Comparison of ENCODE assay signal across 1 cellular context in the genomic region with DNA sequence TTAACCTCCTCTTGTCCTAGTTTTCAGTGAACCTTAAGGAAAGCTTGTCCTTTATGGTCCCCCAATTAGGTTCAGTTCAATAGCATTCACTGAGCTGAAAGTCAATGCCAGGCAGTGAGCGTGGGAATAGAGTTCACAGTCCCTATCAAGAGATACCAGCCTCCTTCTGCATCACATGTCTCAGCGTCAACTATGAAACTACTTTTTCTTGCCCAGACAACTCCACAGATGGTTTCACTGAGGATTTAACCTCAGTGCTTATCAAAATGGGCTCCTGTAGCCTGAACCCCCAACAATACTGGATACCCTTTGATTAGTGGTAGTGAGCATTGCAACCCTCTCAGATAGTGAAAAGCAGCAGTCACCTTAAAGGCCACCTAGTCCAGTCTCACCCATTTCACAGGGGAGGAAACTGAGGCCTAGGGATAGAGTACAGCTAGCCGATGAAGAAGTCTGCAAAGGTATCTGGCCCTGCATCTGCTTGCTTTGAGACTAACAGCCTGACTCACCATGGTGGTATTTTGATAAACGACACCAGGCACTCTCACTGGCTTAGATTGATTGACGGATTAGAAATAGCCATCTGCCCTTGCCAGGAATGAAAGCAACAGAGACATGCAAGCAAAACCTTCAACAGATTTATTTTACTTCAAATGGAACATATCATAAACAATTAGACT.
TF ChIP-seq lines count a peak whose summit lies in the region.

No MANE protein-coding gene starts in this region.

TF ChIP-seq in K562, 482 proteins besides CTCF, POLR2A, EP300 and RAD21 (continued from another document):
- TF ChIP-seq ZNF184 (CRISPR knock-in tag; IDR thresholded peaks at IDR 0.05) (peak; percentile 88), SMARCA4 (IDR thresholded peaks at IDR 0.05) (peak; percentile 66), CXXC5 (CRISPR knock-in tag; IDR thresholded peaks at IDR 0.05) (no peak), SIX5 (IDR thresholded peaks at IDR 0.05; ENCODE audit: borderline replicate concordance in 1 of 2, insufficient read depth in 1 of 2, low read depth in 1 of 2, low read length in 2 of 2) (no peak), HOXB6 (CRISPR knock-in tag; IDR thresholded peaks at IDR 0.05; ENCODE audit: borderline replicate concordance) (no peak), DACH1 (IDR thresholded peaks at IDR 0.05; ENCODE audit: partially characterized antibody) (peak; percentile 28), TEAD4 (IDR thresholded peaks at IDR 0.05; ENCODE audit: low read length) (peak; percentile 79), TEAD4 (CRISPR knock-in tag; IDR thresholded peaks at IDR 0.05; ENCODE audit: borderline replicate concordance) (no peak), GTF2F1 (IDR thresholded peaks at IDR 0.05; ENCODE audit: low read depth, low read length) (no peak), SMARCA5 (IDR thresholded peaks at IDR 0.05) (peak; percentile 69), THRAP3 (IDR thresholded peaks at IDR 0.05; ENCODE audit: borderline replicate concordance) (no peak), KDM1A (IDR thresholded peaks at IDR 0.05) (peak; percentile 90 to 94), RBM25 (IDR thresholded peaks at IDR 0.05; ENCODE audit: low read depth, low read length, severe bottlenecking) (peak; percentile 95), ZNF384 (IDR thresholded peaks at IDR 0.05; ENCODE audit: low read depth, low read length) (no peak), PTBP1 (IDR thresholded peaks at IDR 0.05; ENCODE audit: low read depth, low read length) (peak; percentile 90; the same call in 1 of the 2 replicates), CBFA2T2 (conservative IDR thresholded peaks at IDR 0.05) (peak; percentile 58; the same call in 1 of the 2 replicates), NCOR1 (IDR thresholded peaks at IDR 0.05) (peak; percentile 28; the same call in 1 of the 2 replicates), HCFC1 (IDR thresholded peaks at IDR 0.05; ENCODE audit: low read depth, low read length) (no peak), CHD4 (IDR thresholded peaks at IDR 0.05; ENCODE audit: insufficient read depth, insufficient replicate concordance, low read depth, low read length, poor library complexity, severe bottlenecking) (peak; percentile 35), RCOR1 (IDR thresholded peaks at IDR 0.05; ENCODE audit: borderline replicate concordance in 1 of 2, low read depth in 2 of 2, low read length in 2 of 2) (peak in 1 of 2 experiments; percentile 72; a peak in 1 of 4 replicates), TAL1 (IDR thresholded peaks at IDR 0.05) (peak; percentile 38)
- TF ChIP-seq, protein P1, sequence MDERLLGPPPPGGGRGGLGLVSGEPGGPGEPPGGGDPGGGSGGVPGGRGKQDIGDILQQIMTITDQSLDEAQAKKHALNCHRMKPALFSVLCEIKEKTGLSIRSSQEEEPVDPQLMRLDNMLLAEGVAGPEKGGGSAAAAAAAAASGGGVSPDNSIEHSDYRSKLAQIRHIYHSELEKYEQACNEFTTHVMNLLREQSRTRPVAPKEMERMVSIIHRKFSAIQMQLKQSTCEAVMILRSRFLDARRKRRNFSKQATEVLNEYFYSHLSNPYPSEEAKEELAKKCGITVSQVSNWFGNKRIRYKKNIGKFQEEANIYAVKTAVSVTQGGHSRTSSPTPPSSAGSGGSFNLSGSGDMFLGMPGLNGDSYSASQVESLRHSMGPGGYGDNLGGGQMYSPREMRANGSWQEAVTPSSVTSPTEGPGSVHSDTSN (CRISPR knock-in tag; IDR thresholded peaks at IDR 0.05; ENCODE audit: low read depth), result no peak
- TF ChIP-seq, protein P1 (tag; conservative IDR thresholded peaks at IDR 0.05; ENCODE audit: low read depth), result peak; percentile 42; the same call in 1 of the 2 replicates
- TF ChIP-seq, protein P2, sequence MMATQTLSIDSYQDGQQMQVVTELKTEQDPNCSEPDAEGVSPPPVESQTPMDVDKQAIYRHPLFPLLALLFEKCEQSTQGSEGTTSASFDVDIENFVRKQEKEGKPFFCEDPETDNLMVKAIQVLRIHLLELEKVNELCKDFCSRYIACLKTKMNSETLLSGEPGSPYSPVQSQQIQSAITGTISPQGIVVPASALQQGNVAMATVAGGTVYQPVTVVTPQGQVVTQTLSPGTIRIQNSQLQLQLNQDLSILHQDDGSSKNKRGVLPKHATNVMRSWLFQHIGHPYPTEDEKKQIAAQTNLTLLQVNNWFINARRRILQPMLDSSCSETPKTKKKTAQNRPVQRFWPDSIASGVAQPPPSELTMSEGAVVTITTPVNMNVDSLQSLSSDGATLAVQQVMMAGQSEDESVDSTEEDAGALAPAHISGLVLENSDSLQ (IDR thresholded peaks at IDR 0.05), result peak; percentile 78
- TF ChIP-seq, protein P3, sequence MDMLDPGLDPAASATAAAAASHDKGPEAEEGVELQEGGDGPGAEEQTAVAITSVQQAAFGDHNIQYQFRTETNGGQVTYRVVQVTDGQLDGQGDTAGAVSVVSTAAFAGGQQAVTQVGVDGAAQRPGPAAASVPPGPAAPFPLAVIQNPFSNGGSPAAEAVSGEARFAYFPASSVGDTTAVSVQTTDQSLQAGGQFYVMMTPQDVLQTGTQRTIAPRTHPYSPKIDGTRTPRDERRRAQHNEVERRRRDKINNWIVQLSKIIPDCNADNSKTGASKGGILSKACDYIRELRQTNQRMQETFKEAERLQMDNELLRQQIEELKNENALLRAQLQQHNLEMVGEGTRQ (CRISPR knock-in tag; IDR thresholded peaks at IDR 0.05), result no peak
- TF ChIP-seq, protein P4, sequence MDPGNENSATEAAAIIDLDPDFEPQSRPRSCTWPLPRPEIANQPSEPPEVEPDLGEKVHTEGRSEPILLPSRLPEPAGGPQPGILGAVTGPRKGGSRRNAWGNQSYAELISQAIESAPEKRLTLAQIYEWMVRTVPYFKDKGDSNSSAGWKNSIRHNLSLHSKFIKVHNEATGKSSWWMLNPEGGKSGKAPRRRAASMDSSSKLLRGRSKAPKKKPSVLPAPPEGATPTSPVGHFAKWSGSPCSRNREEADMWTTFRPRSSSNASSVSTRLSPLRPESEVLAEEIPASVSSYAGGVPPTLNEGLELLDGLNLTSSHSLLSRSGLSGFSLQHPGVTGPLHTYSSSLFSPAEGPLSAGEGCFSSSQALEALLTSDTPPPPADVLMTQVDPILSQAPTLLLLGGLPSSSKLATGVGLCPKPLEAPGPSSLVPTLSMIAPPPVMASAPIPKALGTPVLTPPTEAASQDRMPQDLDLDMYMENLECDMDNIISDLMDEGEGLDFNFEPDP (CRISPR knock-in tag; IDR thresholded peaks at IDR 0.05), result no peak
